ENCODE assay signal across 11 cellular contexts in genomic region chr5:139700711-139701693, GRCh38. TPM values are rescaled to one million over a fixed set of nuclear protein-coding genes. Genes with fewer than 3 reads are reported as not detected.
DNase-seq lines count a peak whose midpoint lies in the region; ATAC-seq and TF ChIP-seq lines count a peak whose summit lies in the region.
"Had no signal": no experiment of that assay in that cellular context is flagged by ENCODE, and none has a peak within 500 bp of the region (broad histone marks: within the 10 kb centered on the region; RNA-seq: fewer than 3 reads in every experiment).

No MANE protein-coding gene starts in this region.

- H3K4me3 Mint-ChIP-seq in endodermal cell = peak overlapping the region; percentile 42
- peak overlapping the region; percentile 4 for H3K4me3 Mint-ChIP-seq in osteocyte (ENCODE audit: unreplicated experiment)

- peaks cover 19% of the 10 kb centered on the region for H3K4me1 ChIP-seq in endodermal cell (ENCODE audit: control insufficient read depth, insufficient read depth, low read length)
- peaks cover 4% of the 10 kb centered on the region; the same call in 1 of the 2 replicates for H3K4me1 ChIP-seq in PC-9 (replicated peaks; ENCODE audit: insufficient read depth)

- POLR2A ChIA-PET in PC-9 (lab: Charles Lee; ENCODE audit: unreplicated experiment) = interaction anchor here (0.6 to 0.7 kb wide), 2 partner anchors 82 to 999 kb away, joined by 5 to 6 read pairs; partner anchors contain the start of gene ZMAT2

- H3K9me2 ChIP-seq in PC-9 (ENCODE audit: insufficient read depth) = no peaks in the 10 kb centered on the region

- TF ChIP-seq CTCF in endodermal cell (conservative IDR thresholded peaks at IDR 0.05) (peak; percentile 17), osteocyte (IDR thresholded peaks at IDR 0.05) (no peak), PC-9 (conservative IDR thresholded peaks at IDR 0.05) (no peak)

- H3K9ac ChIP-seq in endodermal cell (ENCODE audit: extremely low read depth, low read length, poor library complexity, severe bottlenecking) = no peak overlapping the region

- peak overlapping the region; percentile 95 for H3K27ac Mint-ChIP-seq in endodermal cell
- peak overlapping the region; percentile 71 for H3K27ac Mint-ChIP-seq in osteocyte (ENCODE audit: unreplicated experiment)

- H3K27me3 ChIP-seq in endodermal cell (ENCODE audit: control insufficient read depth, insufficient read depth, low read length, poor library complexity, severe bottlenecking) (no peaks in the 10 kb centered on the region), PC-9 (ENCODE audit: insufficient read depth, low read depth) (peaks cover 15% of the 10 kb centered on the region; the same call in 1 of the 2 replicates)

- H3K36me3 Mint-ChIP-seq in endodermal cell (ENCODE audit: low read depth) = no peaks in the 10 kb centered on the region
- no peaks in the 10 kb centered on the region for H3K36me3 Mint-ChIP-seq in osteocyte (ENCODE audit: unreplicated experiment)

- H3K79me2 ChIP-seq in PC-9 (ENCODE audit: low read depth) = no peaks in the 10 kb centered on the region

- H3K9me3 ChIP-seq in endodermal cell (ENCODE audit: control insufficient read depth, low read length) (no peaks in the 10 kb centered on the region), PC-9 (ENCODE audit: insufficient read depth, low read depth) (no peaks in the 10 kb centered on the region)
- H3K9me3 ChIP-seq: neutrophil had no signal

- H3K27ac ChIP-seq in endodermal cell (ENCODE audit: low read depth, low read length) (peak overlapping the region; percentile 21), PC-9 (no peak overlapping the region)
- H3K27ac ChIP-seq: neutrophil had no signal

- H3K4me3 ChIP-seq in endodermal cell (ENCODE audit: low read length) = peak overlapping the region; percentile 23
- H3K4me3 ChIP-seq in PC-9 = no peak overlapping the region

- CTCF ChIA-PET in PC-9 (lab: Charles Lee) = no interaction called here

- H3F3A ChIP-seq in PC-9 (ENCODE audit: insufficient read depth, low read depth) = peaks cover 5% of the 10 kb centered on the region; the same call in 1 of the 2 replicates

- H3K4me1 Mint-ChIP-seq in endodermal cell (peaks cover 45% of the 10 kb centered on the region), osteocyte (ENCODE audit: unreplicated experiment) (peaks cover 61% of the 10 kb centered on the region)

- WGBS in endodermal cell (ENCODE audit: insufficient coverage in 1 of 2, insufficient read length in 1 of 2), 2 experiments = 14% methylated on average over 8 to 23 of the region's 25 CpGs

- no peak overlapping the region for H3K4me2 ChIP-seq in PC-9

- no peak overlapping the region for H2AFZ ChIP-seq in PC-9

- H3K36me3 ChIP-seq in endodermal cell (ENCODE audit: control insufficient read depth, insufficient read depth, low read length) (no peaks in the 10 kb centered on the region), PC-9 (ENCODE audit: low read depth) (no peaks in the 10 kb centered on the region)
- H3K36me3 ChIP-seq: neutrophil had no signal

- peak; percentile 50 for DNase-seq in NCI-H69 (lab: John Stamatoyannopoulos, UW)
- DNase-seq in endodermal cell = peak; percentile 95
- DNase-seq in osteocyte (ENCODE audit: extremely low spot score, unreplicated experiment) = no peak
- DNase-seq in NCI-H2107 (lab: John Stamatoyannopoulos, UW) = no peak
- DNase-seq in stimulated activated CD4-positive, alpha-beta T cell treated with anti-CD3 and anti-CD28 coated beads, Interleukin-2, amount 100 ng/mL, for 48 hours = no peak
- no peak for DNase-seq in PC-9
- DNase-seq: DMS153, foreskin fibroblast had no signal

- no peaks in the 10 kb centered on the region for H4K20me1 ChIP-seq in PC-9 (ENCODE audit: insufficient read depth)

- intact Hi-C loops in PC-9 (cut with micrococcal nuclease; ENCODE audit: unreplicated experiment) = no loop called here

- H3K9me3 Mint-ChIP-seq in endodermal cell (no peaks in the 10 kb centered on the region), osteocyte (ENCODE audit: unreplicated experiment) (no peaks in the 10 kb centered on the region)

- H3K27me3 Mint-ChIP-seq in endodermal cell (ENCODE audit: insufficient read depth) (peaks cover 5% of the 10 kb centered on the region), osteocyte (ENCODE audit: unreplicated experiment) (no peaks in the 10 kb centered on the region)

- no TSS peak for BruUV-seq in PC-9 (replicated peaks; lab: Mats Ljungman, UMichigan)

- peak; percentile 41 for ATAC-seq in GM18870 (IDR thresholded peaks at IDR 0.05; ENCODE audit: unreplicated experiment)
- ATAC-seq in HG02870 (IDR thresholded peaks at IDR 0.05; ENCODE audit: unreplicated experiment) = no peak

RNA-seq across cellular contexts. Expression of gene CXXC5, which starts 52.9 kb away (rescaled TPM):
- total RNA-seq in endodermal cell (10 to 100 TPM; 50.5 to 67.9 TPM), osteocyte (239 and 259 TPM in 2 replicates), PC-9 (2021) (59.9 and 68.2 TPM in 2 replicates)
- 107 TPM for polyA plus RNA-seq in endodermal cell (2013, experiment 1 of 2)
- polyA plus RNA-seq in endodermal cell (2013, experiment 2 of 2) = 113 TPM

Comparison
In these comparisons a context has a peak if more than half of its experiments do, and no peak if none do; other contexts are left out.
1. DNase-seq: peak in NCI-H69 (single experiment) and endodermal cell (single experiment); none in osteocyte (single experiment), NCI-H2107 (single experiment), stimulated activated CD4-positive, alpha-beta T cell treated with anti-CD3 and anti-CD28 coated beads, Interleukin-2, amount 100 ng/mL, for 48 hours (0 of 2) and PC-9 (0 of 2).